Comparison of ENCODE assay signal across 23 cellular contexts in the genomic region with DNA sequence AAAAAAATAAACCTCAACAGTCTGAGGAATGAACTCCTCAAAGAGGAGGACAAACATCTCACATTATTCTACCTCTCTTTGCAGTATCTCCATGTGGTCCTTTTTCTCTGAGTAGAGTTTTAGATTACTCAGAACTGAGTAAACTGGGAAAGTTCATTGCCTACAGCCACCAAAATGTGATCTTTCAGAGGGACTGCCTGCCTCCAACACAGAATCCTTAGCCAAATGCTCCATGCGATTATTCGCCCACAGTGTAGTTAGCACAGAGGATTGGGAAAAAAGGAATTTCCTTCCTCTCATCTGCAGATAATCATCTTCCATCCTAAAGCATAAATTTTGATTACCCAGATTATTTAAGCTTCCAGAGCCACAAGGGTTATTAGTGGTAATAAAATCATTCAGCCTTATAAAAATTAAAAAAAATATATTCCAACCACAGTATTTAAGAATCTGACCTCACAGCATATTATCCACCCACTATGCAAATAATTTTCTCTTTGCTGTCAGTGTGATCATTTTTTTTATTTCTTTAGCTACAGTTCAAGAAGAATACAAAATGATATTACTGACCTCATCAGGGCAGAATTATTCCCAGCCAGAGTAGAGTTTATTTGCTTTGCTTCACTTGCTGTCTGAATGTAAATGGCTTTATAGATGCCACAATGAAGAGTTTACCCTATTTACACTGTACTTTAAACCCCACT.
DNase-seq lines count a peak whose midpoint lies in the region; ATAC-seq and TF ChIP-seq lines count a peak whose summit lies in the region.
"Had no signal": no experiment of that assay in that cellular context is flagged by ENCODE, and none has a peak within 500 bp of the region (broad histone marks: within the 10 kb centered on the region; RNA-seq: fewer than 3 reads in every experiment).

No MANE protein-coding gene starts in this region.

- H3K9ac ChIP-seq in HUES6 (ENCODE audit: low read length) (peak overlapping the region; percentile 29), mesenchymal stem cell (ENCODE audit: low read length) (peak overlapping the region; percentile 60)

- no peak overlapping the region for H3K23ac ChIP-seq in mesenchymal stem cell (ENCODE audit: low read length in 2 of 2)

- no peaks in the 10 kb centered on the region for H3K4me1 Mint-ChIP-seq in activated CD4-positive, alpha-beta memory T cell treated with anti-CD3 and anti-CD28 coated beads for 36 hours (ENCODE audit: low read depth)
- peaks cover 9% of the 10 kb centered on the region for H3K4me1 Mint-ChIP-seq in Calu3 (ENCODE audit: low read depth, unreplicated experiment)
- H3K4me1 Mint-ChIP-seq: stimulated activated naive B cell treated with anti-CD40 and anti-IgM and Interleukin-4, amounts not matched to agents 10 μg/mL and 1 μg/mL and 100 μg/mL, for 72 hours; T-cell had no signal

- no peaks in the 10 kb centered on the region for H3K27me3 Mint-ChIP-seq in activated CD4-positive, alpha-beta memory T cell treated with anti-CD3 and anti-CD28 coated beads for 36 hours
- no peaks in the 10 kb centered on the region for H3K27me3 Mint-ChIP-seq in Calu3 (ENCODE audit: unreplicated experiment)
- H3K27me3 Mint-ChIP-seq: CD4-positive, alpha-beta T cell; T-cell had no signal

- H3K4ac ChIP-seq in mesenchymal stem cell (ENCODE audit: low read depth in 1 of 2, low read length in 2 of 2): no peak overlapping the region

- H3K27ac ChIP-seq in HUES6 (ENCODE audit: low read depth, low read length) (peak overlapping the region; percentile 89), VCaP (peak overlapping the region; percentile 33), mesenchymal stem cell (ENCODE audit: low read length, poor library complexity, severe bottlenecking) (peak overlapping the region; percentile 88)
- H3K27ac ChIP-seq: neutrophil, right atrium auricular region, tibial artery had no signal

- no peak for TF ChIP-seq CTCF in AG10803 (conservative IDR thresholded peaks at IDR 0.05; ENCODE audit: low read length)
- no peak for TF ChIP-seq CTCF in VCaP (conservative IDR thresholded peaks at IDR 0.05)
- TF ChIP-seq CTCF in Calu3 (IDR thresholded peaks at IDR 0.05; ENCODE audit: unreplicated experiment): no peak

- intact Hi-C loops in activated CD4-positive, alpha-beta memory T cell treated with anti-CD3 and anti-CD28 coated beads for 36 hours (cut with micrococcal nuclease): no loop called here
- intact Hi-C loops in Calu3 (cut with micrococcal nuclease; ENCODE audit: unreplicated experiment): no loop called here

- no peak overlapping the region for H2AK5ac ChIP-seq in mesenchymal stem cell (ENCODE audit: low read length, severe bottlenecking)

- 56% methylated on average over 2 of the region's 2 CpGs for WGBS in mesenchymal stem cell

- H4K91ac ChIP-seq in mesenchymal stem cell (ENCODE audit: low read length): no peak overlapping the region

- H3K4me2 ChIP-seq in mesenchymal stem cell (ENCODE audit: low read length, poor library complexity, severe bottlenecking): no peak overlapping the region

- no peak overlapping the region for H2AFZ ChIP-seq in mesenchymal stem cell (ENCODE audit: low read depth, low read length)

- H3K36me3 ChIP-seq in HUES6 (ENCODE audit: control insufficient read depth, insufficient read depth, low read length): no peaks in the 10 kb centered on the region
- no peaks in the 10 kb centered on the region for H3K36me3 ChIP-seq in mesenchymal stem cell (ENCODE audit: control insufficient read depth in 1 of 2, insufficient read depth in 2 of 2, low read depth in 1 of 2, low read length in 2 of 2)
- H3K36me3 ChIP-seq: HAP-1, neutrophil, right atrium auricular region, tibial artery had no signal

- no peak overlapping the region for H3K4me3 Mint-ChIP-seq in activated CD4-positive, alpha-beta memory T cell treated with anti-CD3 and anti-CD28 coated beads for 36 hours
- H3K4me3 Mint-ChIP-seq in Calu3 (ENCODE audit: low read depth, unreplicated experiment): no peak overlapping the region
- H3K4me3 Mint-ChIP-seq: CD4-positive, alpha-beta T cell; stimulated activated naive B cell treated with anti-CD40 and anti-IgM and Interleukin-4, amounts not matched to agents 10 μg/mL and 1 μg/mL and 100 μg/mL, for 72 hours; T-cell had no signal

- CTCF ChIA-PET in activated CD4-positive, alpha-beta memory T cell treated with anti-CD3 and anti-CD28 coated beads for 36 hours (lab: Charles Lee): no interaction called here
- CTCF ChIA-PET in Calu3 (lab: Charles Lee): no interaction called here

- H3K18ac ChIP-seq in mesenchymal stem cell (ENCODE audit: low read depth in 1 of 2, low read length in 2 of 2): peak overlapping the region in 1 of 2 experiments; percentile 33

- DNase-seq in AG10803 (ENCODE audit: low read depth) (peak; percentile 2), mesenchymal stem cell (no peak), putamen (ENCODE audit: low spot score) (no peak), Calu3 (no peak)
- no peak for DNase-seq in activated CD4-positive, alpha-beta memory T cell treated with anti-CD3 and anti-CD28 coated beads for 36 hours
- DNase-seq: activated CD4-positive, alpha-beta T cell treated with anti-CD3 and anti-CD28 coated beads, Interleukin-2, amount 50 U/mL, for 4 hours; activated naive CD4-positive, alpha-beta T cell treated with Interleukin-2 at 50 U/mL for 16 hours; aorta; CD4-positive, alpha-beta T cell; cerebellar nuclear complex; effector memory CD4-positive, alpha-beta T cell; hippocampal formation; midbrain; NCI-H1436 treated with DMSO at 0.1 percent for 48 hours; stimulated activated naive B cell treated with anti-CD40 and anti-IgM and Interleukin-4, amounts not matched to agents 10 μg/mL and 1 μg/mL and 100 μg/mL, for 72 hours; T-cell; tibial artery had no signal

- H2BK120ac ChIP-seq in mesenchymal stem cell (ENCODE audit: low read depth, low read length): no peak overlapping the region

- no peak overlapping the region for H2BK15ac ChIP-seq in mesenchymal stem cell (ENCODE audit: low read depth, poor library complexity, severe bottlenecking)

- H3K9me3 ChIP-seq in HUES6 (ENCODE audit: control insufficient read depth, insufficient read depth, low read depth, low read length): no peaks in the 10 kb centered on the region
- H3K9me3 ChIP-seq in mesenchymal stem cell (ENCODE audit: control insufficient read depth, low read length): no peaks in the 10 kb centered on the region
- H3K9me3 ChIP-seq: HAP-1, neutrophil, right atrium auricular region, tibial artery had no signal

- no peak overlapping the region for H4K8ac ChIP-seq in mesenchymal stem cell (ENCODE audit: low read length)

- H3K4me3 ChIP-seq in AG10803 (ENCODE audit: low read length) (no peak overlapping the region), HUES6 (ENCODE audit: low read depth, low read length) (no peak overlapping the region), mesenchymal stem cell (ENCODE audit: insufficient read depth in 1 of 2, low read depth in 1 of 2, low read length in 2 of 2) (no peak overlapping the region)
- H3K4me3 ChIP-seq: HAP-1, right atrium auricular region, tibial artery had no signal

- H2BK12ac ChIP-seq in mesenchymal stem cell (ENCODE audit: low read length in 2 of 2): no peak overlapping the region

- POLR2A ChIA-PET in activated CD4-positive, alpha-beta memory T cell treated with anti-CD3 and anti-CD28 coated beads for 36 hours (lab: Charles Lee): no interaction called here

- no peaks in the 10 kb centered on the region for H3K79me1 ChIP-seq in mesenchymal stem cell (replicated peaks; ENCODE audit: low read length, poor library complexity, severe bottlenecking)

- H3K27ac Mint-ChIP-seq in activated CD4-positive, alpha-beta memory T cell treated with anti-CD3 and anti-CD28 coated beads for 36 hours: no peak overlapping the region
- no peak overlapping the region for H3K27ac Mint-ChIP-seq in Calu3 (ENCODE audit: unreplicated experiment)
- H3K27ac Mint-ChIP-seq: CD4-positive, alpha-beta T cell; stimulated activated naive B cell treated with anti-CD40 and anti-IgM and Interleukin-4, amounts not matched to agents 10 μg/mL and 1 μg/mL and 100 μg/mL, for 72 hours; T-cell had no signal

- H3K14ac ChIP-seq in mesenchymal stem cell (ENCODE audit: low read length in 2 of 2): no peak overlapping the region

- no peak overlapping the region for H2BK5ac ChIP-seq in mesenchymal stem cell (ENCODE audit: low read depth, low read length, poor library complexity, severe bottlenecking)

- peaks cover 10% of the 10 kb centered on the region for H3K9me3 Mint-ChIP-seq in activated CD4-positive, alpha-beta memory T cell treated with anti-CD3 and anti-CD28 coated beads for 36 hours
- peaks cover 3% of the 10 kb centered on the region for H3K9me3 Mint-ChIP-seq in Calu3 (ENCODE audit: low read depth, unreplicated experiment)

- no peaks in the 10 kb centered on the region for H3K27me3 ChIP-seq in HUES6 (ENCODE audit: control insufficient read depth, insufficient read depth, low read length)
- no peaks in the 10 kb centered on the region for H3K27me3 ChIP-seq in mesenchymal stem cell (ENCODE audit: control insufficient read depth in 1 of 2, insufficient read depth in 1 of 2, low read length in 2 of 2)
- H3K27me3 ChIP-seq: neutrophil, right atrium auricular region, tibial artery had no signal

- ATAC-seq in HG02571 (IDR thresholded peaks at IDR 0.05; ENCODE audit: unreplicated experiment): no peak
- ATAC-seq: stimulated activated naive B cell treated with anti-CD40 and anti-IgM and Interleukin-4, amounts not matched to agents 10 μg/mL and 1 μg/mL and 100 μg/mL, for 72 hours; T-cell had no signal

- H3K4me1 ChIP-seq in HUES6 (ENCODE audit: control insufficient read depth, insufficient read depth, low read length): peaks cover 37% of the 10 kb centered on the region
- no peaks in the 10 kb centered on the region for H3K4me1 ChIP-seq in mesenchymal stem cell (ENCODE audit: control insufficient read depth, insufficient read depth, low read depth, low read length)
- H3K4me1 ChIP-seq: HAP-1, right atrium auricular region had no signal

- no peaks in the 10 kb centered on the region for H3K36me3 Mint-ChIP-seq in activated CD4-positive, alpha-beta memory T cell treated with anti-CD3 and anti-CD28 coated beads for 36 hours
- no peaks in the 10 kb centered on the region for H3K36me3 Mint-ChIP-seq in Calu3 (ENCODE audit: insufficient read depth, unreplicated experiment)
- H3K36me3 Mint-ChIP-seq: stimulated activated naive B cell treated with anti-CD40 and anti-IgM and Interleukin-4, amounts not matched to agents 10 μg/mL and 1 μg/mL and 100 μg/mL, for 72 hours; T-cell had no signal

- no TSS peak for BruUV-seq in Calu3 (replicated peaks; lab: Mats Ljungman, UMichigan)

Comparison
In these comparisons a context has a peak if more than half of its experiments do, and no peak if none do; other contexts are left out.
1. H3K27ac ChIP-seq: peak in every context shown above with its lines; median percentile 89 in HUES6; 88 in mesenchymal stem cell; 33 in VCaP.